14 cellular contexts compared by ENCODE assay signal in the genomic region with DNA sequence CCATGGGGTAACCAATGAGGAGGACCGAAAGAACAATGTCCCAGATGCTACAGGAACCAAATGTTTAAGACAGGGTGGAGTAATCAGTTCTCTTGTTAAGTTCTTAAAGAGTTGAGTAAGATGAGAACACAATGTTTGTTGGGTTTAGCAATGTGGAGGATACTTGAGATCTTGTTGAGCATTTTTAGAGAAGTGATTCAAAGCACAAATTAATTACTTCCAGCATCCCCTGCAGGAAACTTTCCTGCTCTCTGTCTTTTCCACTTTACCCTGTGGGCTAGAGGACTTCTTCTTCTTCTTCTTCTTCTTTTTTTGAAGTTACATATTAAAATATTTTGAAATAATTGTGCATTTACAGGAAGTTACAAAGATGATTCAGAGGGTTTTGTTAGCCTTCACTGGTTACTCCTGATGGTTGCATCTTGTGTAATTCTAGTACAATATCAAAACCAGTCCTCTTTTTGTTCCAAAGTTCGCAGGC. TPM values are rescaled to one million over a fixed set of nuclear protein-coding genes. Genes with fewer than 3 reads are reported as not detected.
A peak's percentile ranks its signal among the peaks of the same experiment; 100 is the strongest.
DNase-seq lines count a peak whose midpoint lies in the region; ATAC-seq, FAIRE-seq and TF ChIP-seq lines count a peak whose summit lies in the region.
"Had no signal": no experiment of that assay in that cellular context is flagged by ENCODE, and none has a peak within 500 bp of the region (broad histone marks: within the 10 kb centered on the region; RNA-seq: fewer than 3 reads in every experiment).

No MANE protein-coding gene starts in this region.

- H3K9me3 ChIP-seq in A549 (no peaks in the 10 kb centered on the region), lung (ENCODE audit: control insufficient read depth in 2 of 2, insufficient read depth in 1 of 2, low read length in 1 of 2) (no peaks in the 10 kb centered on the region), testis (no peaks in the 10 kb centered on the region)
- H3K9me3 ChIP-seq: body of pancreas had no signal

- intact Hi-C loops in testis (cut with DNase I; ENCODE audit: low total_unique reads), result no loop called here

- no peak overlapping the region for H3K4me3 ChIP-seq in A549
- H3K4me3 ChIP-seq in epithelial cell of esophagus (ENCODE audit: low read length), result no peak overlapping the region
- H3K4me3 ChIP-seq in lung, result no peak overlapping the region
- H3K4me3 ChIP-seq in testis, result no peak overlapping the region
- H3K4me3 ChIP-seq: body of pancreas had no signal

- ATAC-seq in A549 (no peak), lung (ENCODE audit: insufficient read depth, low FRiP score) (peak; percentile 73)
- ATAC-seq in natural killer cell treated with Interleukin-12 subunit alpha and Interleukin-12 subunit beta and Interleukin-15 and Interleukin-18, amount 100 ng/mL, for 72 hours, result no peak
- no peak for ATAC-seq in activated CD8-positive, alpha-beta memory T cell treated with anti-CD3 and anti-CD28 coated beads, Interleukin-2, amount 10 ng/mL, durations not matched to agents 7 days and 5 days

- H3K4me3 Mint-ChIP-seq in natural killer cell treated with Interleukin-12 subunit alpha and Interleukin-12 subunit beta and Interleukin-15 and Interleukin-18, amount 100 ng/mL, for 72 hours, result no peak overlapping the region
- H3K4me3 Mint-ChIP-seq in activated CD8-positive, alpha-beta memory T cell treated with anti-CD3 and anti-CD28 coated beads, Interleukin-2, amount 10 ng/mL, durations not matched to agents 7 days and 5 days, result no peak overlapping the region
- H3K4me3 Mint-ChIP-seq: nephron progenitor cell had no signal

- H3K36me3 ChIP-seq in lung (ENCODE audit: control insufficient read depth in 2 of 2, insufficient read depth in 2 of 2, low read length in 2 of 2) (no peaks in the 10 kb centered on the region), testis (ENCODE audit: low read depth, missing control alignments) (no peaks in the 10 kb centered on the region)

- no peak overlapping the region for H3K27ac Mint-ChIP-seq in natural killer cell treated with Interleukin-12 subunit alpha and Interleukin-12 subunit beta and Interleukin-15 and Interleukin-18, amount 100 ng/mL, for 72 hours
- no peak overlapping the region for H3K27ac Mint-ChIP-seq in activated CD8-positive, alpha-beta memory T cell treated with anti-CD3 and anti-CD28 coated beads, Interleukin-2, amount 10 ng/mL, durations not matched to agents 7 days and 5 days
- H3K27ac Mint-ChIP-seq: nephron progenitor cell had no signal

- TF ChIP-seq CTCF in A549 (IDR thresholded peaks at IDR 0.05) (no peak), epithelial cell of esophagus (IDR thresholded peaks at IDR 0.05; ENCODE audit: insufficient read depth, low read depth, low read length, missing control alignments) (no peak), lung (IDR thresholded peaks at IDR 0.05; ENCODE audit: control extremely low read depth, extremely low read depth) (no peak), testis (IDR thresholded peaks at IDR 0.05) (no peak)

- H3K4me2 ChIP-seq in A549, result peak overlapping the region; percentile 48

- DNase-seq in A549 (ENCODE audit: low read depth in 1 of 2, low spot score in 1 of 2) (no peak), MV-4-11 (lab: John Stamatoyannopoulos, UW) (peak; percentile 87), epithelial cell of esophagus (ENCODE audit: low read depth) (peak; percentile 61), lung (ENCODE audit: low spot score) (no peak), testis (no peak)
- DNase-seq in stimulated activated CD4-positive, alpha-beta T cell treated with anti-CD3 and anti-CD28 coated beads, Interleukin-12 subunit alpha, Interleukin-12 subunit beta, amount 100 ng/mL, for 4 hours, result no peak
- no peak for DNase-seq in natural killer cell treated with Interleukin-12 subunit alpha and Interleukin-12 subunit beta and Interleukin-15 and Interleukin-18, amount 100 ng/mL, for 72 hours (ENCODE audit: low spot score)
- DNase-seq in activated CD8-positive, alpha-beta memory T cell treated with anti-CD3 and anti-CD28 coated beads, Interleukin-2, amount 10 ng/mL, durations not matched to agents 7 days and 5 days, result no peak
- DNase-seq: activated CD4-positive, alpha-beta T cell treated with anti-CD3 and anti-CD28 coated beads, Interleukin-2, amount 50 U/mL, for 1 hour; body of pancreas; islet precursor cell; nephron progenitor cell had no signal

- no peaks in the 10 kb centered on the region for H3K36me3 Mint-ChIP-seq in natural killer cell treated with Interleukin-12 subunit alpha and Interleukin-12 subunit beta and Interleukin-15 and Interleukin-18, amount 100 ng/mL, for 72 hours
- H3K36me3 Mint-ChIP-seq in activated CD8-positive, alpha-beta memory T cell treated with anti-CD3 and anti-CD28 coated beads, Interleukin-2, amount 10 ng/mL, durations not matched to agents 7 days and 5 days, result no peaks in the 10 kb centered on the region

- H3K27ac ChIP-seq in A549 (peak overlapping the region; percentile 59 to 61; a peak in 4 of 6 replicates), lung (ENCODE audit: low read depth in 1 of 2, low read length in 1 of 2) (peak overlapping the region in 1 of 2 donors; percentile 86), testis (no peak overlapping the region)

- no peak for TF ChIP-seq RAD21 in A549 (conservative IDR thresholded peaks at IDR 0.05 in 1 of 2, IDR thresholded peaks at IDR 0.05 in 1 of 2)

- no peak for FAIRE-seq in A549 (lab: Jason Lieb, UNC)
- FAIRE-seq: A204.1, endometrium had no signal

- no peaks in the 10 kb centered on the region for H3K4me1 Mint-ChIP-seq in natural killer cell treated with Interleukin-12 subunit alpha and Interleukin-12 subunit beta and Interleukin-15 and Interleukin-18, amount 100 ng/mL, for 72 hours (ENCODE audit: low read depth in 2 of 2)
- H3K4me1 Mint-ChIP-seq in activated CD8-positive, alpha-beta memory T cell treated with anti-CD3 and anti-CD28 coated beads, Interleukin-2, amount 10 ng/mL, durations not matched to agents 7 days and 5 days, result no peaks in the 10 kb centered on the region
- H3K4me1 Mint-ChIP-seq: nephron progenitor cell had no signal

- H3K4me1 ChIP-seq in A549, result peaks cover 42% of the 10 kb centered on the region; the same call in 2 of the 3 replicates
- H3K4me1 ChIP-seq in lung (ENCODE audit: control insufficient read depth in 2 of 2, insufficient read depth in 2 of 2, low read length in 2 of 2), result peaks cover 7 to 34% of the 10 kb centered on the region in 2 donors
- H3K4me1 ChIP-seq in testis, result no peaks in the 10 kb centered on the region

- CTCF ChIA-PET in A549 (lab: Yijun Ruan, JAX), result no interaction called here
- CTCF ChIA-PET in activated CD8-positive, alpha-beta memory T cell treated with anti-CD3 and anti-CD28 coated beads, Interleukin-2, amount 10 ng/mL, durations not matched to agents 7 days and 5 days (lab: Charles Lee), result no interaction called here

- no peak for TF ChIP-seq EP300 in A549 (IDR thresholded peaks at IDR 0.05)

- POLR2A ChIA-PET in A549 (lab: Yijun Ruan, JAX), result no interaction called here

- no peaks in the 10 kb centered on the region for H3K27me3 ChIP-seq in lung (ENCODE audit: control insufficient read depth, insufficient read depth)
- H3K27me3 ChIP-seq in testis, result no peaks in the 10 kb centered on the region
- H3K27me3 ChIP-seq: body of pancreas had no signal

- no peak for TF ChIP-seq POLR2A in A549 (IDR thresholded peaks at IDR 0.05; ENCODE audit: low read length)
- no peak for TF ChIP-seq POLR2A in testis (IDR thresholded peaks at IDR 0.05)

- H3K9me3 Mint-ChIP-seq in natural killer cell treated with Interleukin-12 subunit alpha and Interleukin-12 subunit beta and Interleukin-15 and Interleukin-18, amount 100 ng/mL, for 72 hours, result no peaks in the 10 kb centered on the region
- no peaks in the 10 kb centered on the region for H3K9me3 Mint-ChIP-seq in activated CD8-positive, alpha-beta memory T cell treated with anti-CD3 and anti-CD28 coated beads, Interleukin-2, amount 10 ng/mL, durations not matched to agents 7 days and 5 days (ENCODE audit: low read depth)

- peaks cover 0 to 13% of the 10 kb centered on the region in 2 donors for H3K27me3 Mint-ChIP-seq in natural killer cell treated with Interleukin-12 subunit alpha and Interleukin-12 subunit beta and Interleukin-15 and Interleukin-18, amount 100 ng/mL, for 72 hours
- peaks cover 14% of the 10 kb centered on the region for H3K27me3 Mint-ChIP-seq in activated CD8-positive, alpha-beta memory T cell treated with anti-CD3 and anti-CD28 coated beads, Interleukin-2, amount 10 ng/mL, durations not matched to agents 7 days and 5 days

- WGBS in A549 (ENCODE audit: missing lambda C conversion rate), result 70% methylated on average over 2 of the region's 2 CpGs
- 30 to 50% methylated on average over 2 of the region's 2 CpGs for WGBS in lung, 2 donors
- WGBS in testis, 2 donors, result 89% methylated on average over 2 of the region's 2 CpGs

TF ChIP-seq in A549, 52 proteins besides CTCF, POLR2A, EP300 and RAD21:
- 0 out of 4 replicates have a peak, but pooled peaks of 1 of the 2 experiments have one; percentile 9 for TF ChIP-seq CEBPB (IDR thresholded peaks at IDR 0.05)
- no peak for TF ChIP-seq BHLHE40 (IDR thresholded peaks at IDR 0.05; ENCODE audit: low read depth, low read length)
- no peak for TF ChIP-seq MAFK (IDR thresholded peaks at IDR 0.05; ENCODE audit: partially characterized antibody)

RNA-seq across cellular contexts. Expression of a gene that starts 13.4 kb away (rescaled TPM):
- polyA plus RNA-seq in A549 (2011; rRNA removed), result 22.6 and 24.1 TPM in 2 replicates
- polyA plus RNA-seq in A549 (2012; cell fraction: cytosol; rRNA removed), result 8.0 and 9.0 TPM in 2 replicates
- 9.1 and 9.4 TPM in 2 replicates for polyA plus RNA-seq in A549 (2012; cell fraction: nucleus; rRNA removed)
- polyA plus RNA-seq in A549 (2017; fragmentation: RNase III; extraction: RNeasy Plus Mini Kit Qiagen cat#74134 plus additional on column Dnase treatment), result 8.0 to 9.4 TPM (median 8.5 TPM) in 3 replicates
- polyA minus RNA-seq in A549 (2011; rRNA and poly(A)+ RNA removed), result 39.8 and 41.6 TPM in 2 replicates
- total RNA-seq in lung, result 100 to 1,000 TPM in 1 of 2 donors, 10 to 100 TPM in 1; 60.5 to 124 TPM
- polyA plus RNA-seq in lung, result 10 to 100 TPM; 10.0 to 32.2 TPM
- total RNA-seq in natural killer cell treated with Interleukin-12 subunit alpha and Interleukin-12 subunit beta and Interleukin-15 and Interleukin-18, amount 100 ng/mL, for 72 hours, result under 1 TPM; 0.50 to 0.62 TPM
- total RNA-seq in activated CD8-positive, alpha-beta memory T cell treated with anti-CD3 and anti-CD28 coated beads, Interleukin-2, amount 10 ng/mL, durations not matched to agents 7 days and 5 days, result under 1 TPM in 1 of 2 experiments, not detected in 1; 0.37 TPM
- 10 to 100 TPM; 22.2 to 31.7 TPM for total RNA-seq in testis
- polyA plus RNA-seq in testis (ENCODE audit: insufficient read depth, low read depth, low replicate concordance), result 24.2 TPM

Comparison
In these comparisons a context has a peak if more than half of its experiments do, and no peak if none do; other contexts are left out.
1. DNase-seq: peak in MV-4-11 (single experiment) and epithelial cell of esophagus (single experiment); none in A549 (0 of 2), lung (single experiment), stimulated activated CD4-positive, alpha-beta T cell treated with anti-CD3 and anti-CD28 coated beads, Interleukin-12 subunit alpha, Interleukin-12 subunit beta, amount 100 ng/mL, for 4 hours (single experiment), natural killer cell treated with Interleukin-12 subunit alpha and Interleukin-12 subunit beta and Interleukin-15 and Interleukin-18, amount 100 ng/mL, for 72 hours (single experiment), activated CD8-positive, alpha-beta memory T cell treated with anti-CD3 and anti-CD28 coated beads, Interleukin-2, amount 10 ng/mL, durations not matched to agents 7 days and 5 days (single experiment) and testis (single experiment).
2. H3K27ac ChIP-seq: peak in A549 (2 of 2); none in testis (0 of 2).
3. RNA of a gene that starts 13.4 kb away (total RNA-seq): 60.5 to 124 TPM in lung and 22.2 to 31.7 TPM in testis; 0.50 to 0.62 TPM in natural killer cell treated with Interleukin-12 subunit alpha and Interleukin-12 subunit beta and Interleukin-15 and Interleukin-18, amount 100 ng/mL, for 72 hours and 0.37 TPM in activated CD8-positive, alpha-beta memory T cell treated with anti-CD3 and anti-CD28 coated beads, Interleukin-2, amount 10 ng/mL, durations not matched to agents 7 days and 5 days; every median in the first group is over 10 times any median in the second.